1 cellular context compared by ENCODE assay signal in the genomic region with DNA sequence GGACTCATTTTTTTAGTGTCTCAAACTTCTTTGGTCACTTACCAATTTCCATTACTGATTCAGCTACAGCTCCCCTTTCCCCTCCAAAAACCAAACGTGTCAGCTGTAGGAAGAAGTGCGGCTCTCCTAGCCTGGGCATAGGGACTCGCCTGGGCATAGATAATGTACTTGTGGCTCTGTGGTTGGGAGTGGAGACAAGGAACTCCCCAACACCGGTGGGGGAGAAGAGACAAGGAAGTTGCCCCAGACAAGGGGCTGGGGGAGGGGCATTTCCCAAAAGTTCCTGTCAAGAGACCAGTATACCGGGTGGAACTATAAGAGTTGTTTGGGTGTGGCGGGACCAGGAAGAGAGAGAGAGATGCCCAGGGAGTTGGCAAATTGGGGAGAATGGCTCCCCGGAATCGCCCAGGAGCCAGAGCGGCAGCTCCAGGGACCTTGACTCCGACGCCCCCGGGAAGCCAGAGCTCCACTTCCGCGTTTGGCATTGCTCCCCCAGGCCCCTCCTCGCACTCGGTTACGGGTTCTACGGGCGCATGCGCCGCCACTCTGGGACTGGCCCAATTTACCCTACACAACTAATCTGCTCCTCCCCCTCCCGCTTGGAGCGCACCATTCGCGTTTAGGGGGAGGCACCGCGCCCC.
TF ChIP-seq lines count a peak whose summit lies in the region.

No MANE protein-coding gene starts in this region.

TF ChIP-seq in HepG2, 621 proteins besides CTCF, POLR2A, EP300 and RAD21 (continued from another document):
- TF ChIP-seq THAP9 (CRISPR knock-in tag; IDR thresholded peaks at IDR 0.05; ENCODE audit: borderline replicate concordance) (no peak), PHF20 (CRISPR knock-in tag; IDR thresholded peaks at IDR 0.05) (peak; percentile 74), ZNF350 (CRISPR knock-in tag; IDR thresholded peaks at IDR 0.05; ENCODE audit: borderline replicate concordance, low read depth) (peak; percentile 93)
- TF ChIP-seq, protein P1, sequence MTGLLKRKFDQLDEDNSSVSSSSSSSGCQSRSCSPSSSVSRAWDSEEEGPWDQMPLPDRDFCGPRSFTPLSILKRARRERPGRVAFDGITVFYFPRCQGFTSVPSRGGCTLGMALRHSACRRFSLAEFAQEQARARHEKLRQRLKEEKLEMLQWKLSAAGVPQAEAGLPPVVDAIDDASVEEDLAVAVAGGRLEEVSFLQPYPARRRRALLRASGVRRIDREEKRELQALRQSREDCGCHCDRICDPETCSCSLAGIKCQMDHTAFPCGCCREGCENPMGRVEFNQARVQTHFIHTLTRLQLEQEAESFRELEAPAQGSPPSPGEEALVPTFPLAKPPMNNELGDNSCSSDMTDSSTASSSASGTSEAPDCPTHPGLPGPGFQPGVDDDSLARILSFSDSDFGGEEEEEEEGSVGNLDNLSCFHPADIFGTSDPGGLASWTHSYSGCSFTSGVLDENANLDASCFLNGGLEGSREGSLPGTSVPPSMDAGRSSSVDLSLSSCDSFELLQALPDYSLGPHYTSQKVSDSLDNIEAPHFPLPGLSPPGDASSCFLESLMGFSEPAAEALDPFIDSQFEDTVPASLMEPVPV (CRISPR knock-in tag; IDR thresholded peaks at IDR 0.05): no peak
- TF ChIP-seq, protein P2, sequence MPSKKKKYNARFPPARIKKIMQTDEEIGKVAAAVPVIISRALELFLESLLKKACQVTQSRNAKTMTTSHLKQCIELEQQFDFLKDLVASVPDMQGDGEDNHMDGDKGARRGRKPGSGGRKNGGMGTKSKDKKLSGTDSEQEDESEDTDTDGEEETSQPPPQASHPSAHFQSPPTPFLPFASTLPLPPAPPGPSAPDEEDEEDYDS (CRISPR knock-in tag; IDR thresholded peaks at IDR 0.05): peak; percentile 39; the same call in 1 of the 2 replicates
